ENCODE assay signal across 7 cellular contexts in the genomic region with DNA sequence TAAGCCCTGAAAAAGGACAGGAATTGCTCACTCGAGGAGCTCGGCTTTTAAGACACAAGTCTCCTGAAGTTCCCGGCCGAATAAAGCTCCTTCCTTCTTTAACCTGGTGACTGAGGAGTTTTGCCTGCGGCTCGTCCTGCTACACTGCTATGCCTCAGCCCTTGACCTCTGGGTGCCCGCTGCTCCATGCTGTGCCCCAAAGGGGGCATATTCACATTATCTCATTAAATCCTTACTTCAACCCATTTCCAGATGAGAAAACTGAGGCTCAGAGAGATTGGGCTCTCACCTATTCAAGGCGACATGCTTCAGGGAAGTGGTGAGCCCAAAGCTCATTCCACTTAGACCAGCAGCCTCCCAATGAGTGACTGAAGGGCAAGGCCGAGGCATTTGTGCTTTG. TPM values are rescaled to one million over a fixed set of nuclear protein-coding genes. Genes with fewer than 3 reads are reported as not detected.
"Had no signal": no experiment of that assay in that cellular context is flagged by ENCODE, and none has a peak within 500 bp of the region (broad histone marks: within the 10 kb centered on the region; RNA-seq: fewer than 3 reads in every experiment).

No MANE protein-coding gene starts in this region.

RNA-seq across cellular contexts. Expression of a gene that starts 20.4 kb away (rescaled TPM):
- polyA plus RNA-seq: aorta had no signal

RNA-seq across cellular contexts. Expression of a gene that starts 56.5 kb away (rescaled TPM):
- total RNA-seq: activated B cell treated with CpG ODN at 0.5 μM for 24 hours; activated CD4-positive, alpha-beta memory T cell treated with anti-CD3 and anti-CD28 coated beads for 36 hours; activated CD4-positive, alpha-beta T cell treated with anti-CD3 and anti-CD28 coated beads, Interleukin-2, amount 10 ng/mL, durations not matched to agents 7 days and 5 days; aorta; bronchial epithelial cell; RPMI7951; T-helper 17 cell had no signal
